ENCODE assay signal across 10 cellular contexts in the genomic region with DNA sequence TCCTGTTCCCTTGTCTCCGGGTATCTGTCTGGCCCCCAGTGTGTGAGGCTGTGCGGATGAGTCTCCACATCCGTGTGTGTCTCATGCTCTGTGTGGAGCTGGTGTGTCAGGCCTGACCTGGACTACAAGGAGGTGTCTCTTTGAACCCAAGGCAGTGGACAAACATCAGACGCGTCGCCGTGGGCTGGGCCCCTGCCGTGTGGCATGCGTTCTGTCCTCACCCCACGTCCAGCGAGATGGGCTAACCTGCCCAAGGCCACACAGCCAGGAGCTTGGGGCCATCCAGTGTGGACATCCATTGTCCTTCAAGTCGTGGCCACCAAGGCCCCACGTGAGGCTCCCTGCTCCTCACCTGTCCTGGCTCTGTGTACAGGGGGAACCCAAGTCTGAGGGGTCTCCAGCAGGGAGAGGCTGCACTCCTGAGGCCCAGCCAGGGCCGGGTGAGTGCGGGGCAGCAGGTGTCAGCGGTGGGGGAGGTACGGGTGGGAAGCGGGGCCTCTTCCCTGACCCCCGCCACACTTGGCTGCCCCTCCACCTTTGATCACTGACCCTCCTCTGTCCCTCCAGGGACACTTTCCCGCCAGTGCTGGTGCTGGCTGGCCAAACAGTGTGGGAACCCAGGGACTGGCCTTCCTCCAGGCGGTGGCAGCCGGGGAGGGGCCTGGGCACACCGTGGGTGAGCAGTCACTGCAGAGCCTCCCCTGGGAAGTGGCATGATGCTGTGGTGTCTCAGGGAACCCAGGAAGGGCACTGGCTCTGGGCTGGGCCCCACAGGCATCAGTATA. TPM values are rescaled to one million over a fixed set of nuclear protein-coding genes. Genes with fewer than 3 reads are reported as not detected.
DNase-seq lines count a peak whose midpoint lies in the region; ATAC-seq and TF ChIP-seq lines count a peak whose summit lies in the region.
"Had no signal": no experiment of that assay in that cellular context is flagged by ENCODE, and none has a peak within 500 bp of the region (broad histone marks: within the 10 kb centered on the region; RNA-seq: fewer than 3 reads in every experiment).

No MANE protein-coding gene starts in this region.

- CTCF ChIA-PET in HEK293 (lab: Yijun Ruan, JAX) = interaction anchor here (0.7 kb wide), 1 partner anchor 37 kb away, joined by 3 read pairs; no protein-coding TSS in a partner anchor

- H3K4me3 ChIP-seq in HEK293 (ENCODE audit: low read depth, low read length) (no peak overlapping the region), right lobe of liver (no peak overlapping the region), spleen (no peak overlapping the region)
- H3K4me3 ChIP-seq: tibial nerve had no signal

- no peaks in the 10 kb centered on the region for H3K36me3 ChIP-seq in HEK293 (ENCODE audit: control insufficient read depth in 2 of 2, insufficient read depth in 1 of 2, low read length in 2 of 2)
- no peaks in the 10 kb centered on the region for H3K36me3 ChIP-seq in right lobe of liver
- no peaks in the 10 kb centered on the region for H3K36me3 ChIP-seq in spleen
- H3K36me3 ChIP-seq: tibial nerve had no signal

- H3K27ac Mint-ChIP-seq in chondrocyte (ENCODE audit: unreplicated experiment) = no peak overlapping the region
- H3K27ac Mint-ChIP-seq in stimulated activated effector memory CD8-positive, alpha-beta T cell treated with anti-CD3 and anti-CD28 coated beads, Interleukin-12 subunit alpha, Interleukin-12 subunit beta, amount 100 ng/mL, for 72 hours = no peak overlapping the region

- intact Hi-C loops in right lobe of liver (cut with DNase I) = loop anchor here in 1 of 2 donors (5.0 kb wide), 1 partner anchor 150 kb away; no protein-coding TSS in a partner anchor
- intact Hi-C loops in spleen (cut with DNase I; ENCODE audit: low total_unique reads) = no loop called here

- H3K4me1 Mint-ChIP-seq in chondrocyte (ENCODE audit: low read depth) = peaks cover 10% of the 10 kb centered on the region
- peaks cover 5% of the 10 kb centered on the region for H3K4me1 Mint-ChIP-seq in stimulated activated effector memory CD8-positive, alpha-beta T cell treated with anti-CD3 and anti-CD28 coated beads, Interleukin-12 subunit alpha, Interleukin-12 subunit beta, amount 100 ng/mL, for 72 hours

- H3K4me1 ChIP-seq in HEK293 (ENCODE audit: control insufficient read depth, insufficient read depth, low read length) (no peaks in the 10 kb centered on the region), right lobe of liver (peaks cover 0 to 6% (median 0%) of the 10 kb centered on the region in 4 donors), spleen (peaks cover 0 to 62% (median 24%) of the 10 kb centered on the region in 6 donors)

- TF ChIP-seq CTCF in HEK293 (tag by site-specific recombination; IDR thresholded peaks at IDR 0.05) = no peak
- TF ChIP-seq CTCF in chondrocyte (IDR thresholded peaks at IDR 0.05) = no peak
- no peak for TF ChIP-seq CTCF in right lobe of liver (IDR thresholded peaks at IDR 0.05)
- TF ChIP-seq CTCF in spleen (IDR thresholded peaks at IDR 0.05 in 8 of 11, conservative IDR thresholded peaks at IDR 0.05 in 3 of 11) = no peak

- no peak overlapping the region for H3K4me3 Mint-ChIP-seq in chondrocyte (ENCODE audit: unreplicated experiment)
- H3K4me3 Mint-ChIP-seq in stimulated activated effector memory CD8-positive, alpha-beta T cell treated with anti-CD3 and anti-CD28 coated beads, Interleukin-12 subunit alpha, Interleukin-12 subunit beta, amount 100 ng/mL, for 72 hours = no peak overlapping the region

- no peaks in the 10 kb centered on the region for H3K27me3 Mint-ChIP-seq in chondrocyte (ENCODE audit: low read depth)

- ATAC-seq in right lobe of liver (no peak), HG03095 (IDR thresholded peaks at IDR 0.05; ENCODE audit: unreplicated experiment) (no peak)
- ATAC-seq in stimulated activated effector memory CD8-positive, alpha-beta T cell treated with anti-CD3 and anti-CD28 coated beads, Interleukin-12 subunit alpha, Interleukin-12 subunit beta, amount 100 ng/mL, for 72 hours = no peak

- 89% methylated on average over 8 of the region's 23 CpGs for WGBS in right lobe of liver (ENCODE audit: insufficient coverage, low coverage, low lambda C conversion rate, missing lambda C conversion rate)
- 83 to 89% (median 84%) methylated on average over 9 to 23 of the region's 23 CpGs for WGBS in spleen, 5 donors

- H3K27ac ChIP-seq in HEK293 (ENCODE audit: extremely low read depth, low read depth, low read length) (no peak overlapping the region), right lobe of liver (no peak overlapping the region), spleen (no peak overlapping the region)
- H3K27ac ChIP-seq: parathyroid adenoma had no signal

- no peaks in the 10 kb centered on the region for H3K9me3 Mint-ChIP-seq in chondrocyte (ENCODE audit: low read depth)
- H3K9me3 Mint-ChIP-seq in stimulated activated effector memory CD8-positive, alpha-beta T cell treated with anti-CD3 and anti-CD28 coated beads, Interleukin-12 subunit alpha, Interleukin-12 subunit beta, amount 100 ng/mL, for 72 hours = no peaks in the 10 kb centered on the region

- DNase-seq in chondrocyte (ENCODE audit: low spot score) (peak; percentile 81), right lobe of liver (peak; percentile 20 to 52 (median 41)), spleen (peak; percentile 69), AG08396 (ENCODE audit: low spot score) (no peak)
- no peak for DNase-seq in stimulated activated effector memory CD8-positive, alpha-beta T cell treated with anti-CD3 and anti-CD28 coated beads, Interleukin-12 subunit alpha, Interleukin-12 subunit beta, amount 100 ng/mL, for 72 hours (ENCODE audit: low spot score in 2 of 2)
- DNase-seq: NCI-H345 had no signal

- H3K27me3 ChIP-seq in right lobe of liver (no peaks in the 10 kb centered on the region), spleen (replicated peaks in 1 of 7) (peaks cover 0 to 96% (median 14%) of the 10 kb centered on the region in 7 donors)
- H3K27me3 ChIP-seq: tibial nerve had no signal

- H3K9me3 ChIP-seq in HEK293 (ENCODE audit: control insufficient read depth, insufficient read depth, low read depth, low read length) (no peaks in the 10 kb centered on the region), right lobe of liver (no peaks in the 10 kb centered on the region), spleen (no peaks in the 10 kb centered on the region)
- H3K9me3 ChIP-seq: tibial nerve had no signal

- POLR2A ChIA-PET in HEK293 (lab: Yijun Ruan, JAX) = no interaction called here

- TF ChIP-seq POLR2A in right lobe of liver (IDR thresholded peaks at IDR 0.05) = no peak
- TF ChIP-seq POLR2A in spleen (IDR thresholded peaks at IDR 0.05) = no peak

- no peaks in the 10 kb centered on the region for H3K36me3 Mint-ChIP-seq in chondrocyte (ENCODE audit: low read depth)
- H3K36me3 Mint-ChIP-seq in stimulated activated effector memory CD8-positive, alpha-beta T cell treated with anti-CD3 and anti-CD28 coated beads, Interleukin-12 subunit alpha, Interleukin-12 subunit beta, amount 100 ng/mL, for 72 hours = no peaks in the 10 kb centered on the region

TF ChIP-seq in HEK293, 187 proteins besides CTCF, POLR2A, EP300 and RAD21:
- TF ChIP-seq REPIN1 (tag by site-specific recombination; IDR thresholded peaks at IDR 0.05; ENCODE audit: low read depth) (no peak), ZIC2 (tag by site-specific recombination; IDR thresholded peaks at IDR 0.05) (peak; percentile 14; the same call in 1 of the 2 replicates)

RNA-seq across cellular contexts. Expression of a gene that starts 48.5 kb away (rescaled TPM):
- 0.72 to 2.8 TPM (median 1.2 TPM) in 3 replicates for total RNA-seq in chondrocyte
- total RNA-seq in right lobe of liver = 1 to 10 TPM in 1 of 6 experiments, under 1 TPM in 4, not detected in 1; 0.06 to 1.6 (median 0.42) TPM
- under 1 TPM; 0.16 to 0.85 (median 0.40) TPM for total RNA-seq in spleen
- polyA plus RNA-seq in spleen = under 1 TPM; 0.11 to 0.38 (median 0.13) TPM

Comparison
In these comparisons a context has a peak if more than half of its experiments do, and no peak if none do; other contexts are left out.
1. DNase-seq: peak in chondrocyte (single experiment), right lobe of liver (3 of 3) and spleen (single experiment); none in stimulated activated effector memory CD8-positive, alpha-beta T cell treated with anti-CD3 and anti-CD28 coated beads, Interleukin-12 subunit alpha, Interleukin-12 subunit beta, amount 100 ng/mL, for 72 hours (0 of 2) and AG08396 (single experiment).